In genomic region chr6:98946877-98947410, GRCh38 we compare ENCODE assay signal across 8 cellular contexts. TPM values are rescaled to one million over a fixed set of nuclear protein-coding genes. Genes with fewer than 3 reads are reported as not detected.
A peak's percentile ranks its signal among the peaks of the same experiment; 100 is the strongest.
DNase-seq lines count a peak whose midpoint lies in the region; ATAC-seq lines count a peak whose summit lies in the region.

No MANE protein-coding gene starts in this region.

- peak overlapping the region; percentile 71 for H3K4me3 ChIP-seq in effector memory CD4-positive, alpha-beta T cell (ENCODE audit: insufficient read depth, low read depth, low read length, poor library complexity, severe bottlenecking)
- H3K4me3 ChIP-seq in mucosa of stomach (ENCODE audit: low read length) (peak overlapping the region; percentile 60), stomach smooth muscle (ENCODE audit: low read length in 2 of 2) (peak overlapping the region; percentile 75 to 84)

- POLR2A ChIA-PET in activated CD4-positive, alpha-beta T cell treated with anti-CD3 and anti-CD28 coated beads, Interleukin-2, amount 10 ng/mL, durations not matched to agents 7 days and 5 days (lab: Charles Lee) = no interaction called here

- peaks cover 14% of the 10 kb centered on the region for H3K9me3 Mint-ChIP-seq in activated CD4-positive, alpha-beta T cell treated with anti-CD3 and anti-CD28 coated beads, Interleukin-2, amount 10 ng/mL, durations not matched to agents 7 days and 5 days

- peak overlapping the region; percentile 90 for H3K4me3 Mint-ChIP-seq in activated CD4-positive, alpha-beta T cell treated with anti-CD3 and anti-CD28 coated beads, Interleukin-2, amount 10 ng/mL, durations not matched to agents 7 days and 5 days

- H3K27ac ChIP-seq in effector memory CD4-positive, alpha-beta T cell (ENCODE audit: insufficient read depth, low read length, poor library complexity, severe bottlenecking) = peak overlapping the region; percentile 60
- H3K27ac ChIP-seq in stomach smooth muscle (ENCODE audit: low read length) = peak overlapping the region; percentile 26

- H3K27ac Mint-ChIP-seq in activated CD4-positive, alpha-beta T cell treated with anti-CD3 and anti-CD28 coated beads, Interleukin-2, amount 10 ng/mL, durations not matched to agents 7 days and 5 days = peak overlapping the region; percentile 97

- H3K4me1 Mint-ChIP-seq in activated CD4-positive, alpha-beta T cell treated with anti-CD3 and anti-CD28 coated beads, Interleukin-2, amount 10 ng/mL, durations not matched to agents 7 days and 5 days = peaks cover 26% of the 10 kb centered on the region

- peak overlapping the region; percentile 53 for H3K9ac ChIP-seq in mucosa of stomach (ENCODE audit: low read length)
- H3K9ac ChIP-seq in stomach smooth muscle (ENCODE audit: low read length in 2 of 2) = peak overlapping the region; percentile 82 to 87

- peaks cover 24% of the 10 kb centered on the region for H3K27me3 Mint-ChIP-seq in activated CD4-positive, alpha-beta T cell treated with anti-CD3 and anti-CD28 coated beads, Interleukin-2, amount 10 ng/mL, durations not matched to agents 7 days and 5 days

- peaks cover 10% of the 10 kb centered on the region for H3K4me1 ChIP-seq in effector memory CD4-positive, alpha-beta T cell (ENCODE audit: control insufficient read depth, insufficient read depth, low read length, poor library complexity, severe bottlenecking)
- H3K4me1 ChIP-seq in mucosa of stomach (ENCODE audit: control insufficient read depth, insufficient read depth, low read length) (peaks cover 9% of the 10 kb centered on the region), stomach smooth muscle (ENCODE audit: control insufficient read depth, insufficient read depth, low read length) (peaks cover 6% of the 10 kb centered on the region)

- H3K27me3 ChIP-seq in effector memory CD4-positive, alpha-beta T cell (replicated peaks; ENCODE audit: control insufficient read depth, insufficient read depth, low read length, poor library complexity, severe bottlenecking) = no peaks in the 10 kb centered on the region
- H3K27me3 ChIP-seq in mucosa of stomach (ENCODE audit: control insufficient read depth, insufficient read depth, low read length) (no peaks in the 10 kb centered on the region), stomach smooth muscle (ENCODE audit: control insufficient read depth in 1 of 2, insufficient read depth in 2 of 2, low read length in 2 of 2) (no peaks in the 10 kb centered on the region)

- DNase-seq in NCI-H146 (lab: John Stamatoyannopoulos, UW) (peak; percentile 72), HuH-7.5 (ENCODE audit: low spot score) (no peak)
- peak; percentile 46 for DNase-seq in activated CD4-positive, alpha-beta T cell treated with anti-CD3 and anti-CD28 coated beads, Interleukin-2, amount 10 ng/mL, durations not matched to agents 7 days and 5 days
- DNase-seq in effector memory CD4-positive, alpha-beta T cell = peak in 2 of 3 donors; percentile 16 to 21

- no peaks in the 10 kb centered on the region for H3K36me3 ChIP-seq in effector memory CD4-positive, alpha-beta T cell (ENCODE audit: control insufficient read depth, insufficient read depth, low read length)
- H3K36me3 ChIP-seq in mucosa of stomach (ENCODE audit: control insufficient read depth, insufficient read depth, low read length) (no peaks in the 10 kb centered on the region), stomach smooth muscle (ENCODE audit: control insufficient read depth in 2 of 2, insufficient read depth in 2 of 2, low read length in 2 of 2) (no peaks in the 10 kb centered on the region)

- H3K36me3 Mint-ChIP-seq in activated CD4-positive, alpha-beta T cell treated with anti-CD3 and anti-CD28 coated beads, Interleukin-2, amount 10 ng/mL, durations not matched to agents 7 days and 5 days (ENCODE audit: low read depth) = peaks cover 15% of the 10 kb centered on the region

- CTCF ChIA-PET in activated CD4-positive, alpha-beta T cell treated with anti-CD3 and anti-CD28 coated beads, Interleukin-2, amount 10 ng/mL, durations not matched to agents 7 days and 5 days (lab: Charles Lee) = no interaction called here

- H3K9me3 ChIP-seq in effector memory CD4-positive, alpha-beta T cell (ENCODE audit: control insufficient read depth, low read length) = no peaks in the 10 kb centered on the region
- H3K9me3 ChIP-seq in mucosa of stomach (ENCODE audit: control insufficient read depth, low read length) = no peaks in the 10 kb centered on the region
- H3K9me3 ChIP-seq in stomach smooth muscle (ENCODE audit: control insufficient read depth in 2 of 2, low read length in 2 of 2) = no peaks in the 10 kb centered on the region

- ATAC-seq in GM18517 (IDR thresholded peaks at IDR 0.05; ENCODE audit: unreplicated experiment) (peak; percentile 35), HG02763 (IDR thresholded peaks at IDR 0.05; ENCODE audit: unreplicated experiment) (peak; percentile 28)

RNA-seq across cellular contexts. Expression of gene FBXL4, which starts 0.8 kb away (rescaled TPM):
- total RNA-seq in activated CD4-positive, alpha-beta T cell treated with anti-CD3 and anti-CD28 coated beads, Interleukin-2, amount 10 ng/mL, durations not matched to agents 7 days and 5 days = 10 to 100 TPM; 11.2 to 12.6 TPM
